21 cellular contexts compared by ENCODE assay signal in genomic region chr3:175311404-175311803, GRCh38.
"Had no signal": no experiment of that assay in that cellular context is flagged by ENCODE, and none has a peak within 500 bp of the region (broad histone marks: within the 10 kb centered on the region; RNA-seq: fewer than 3 reads in every experiment).

No MANE protein-coding gene starts in this region.

- H3K4me3 ChIP-seq: SJSA1 had no signal

- H3K36me3 ChIP-seq: SJSA1 had no signal

- H3K9me3 ChIP-seq: SJSA1, SK-N-SH had no signal

- DNase-seq: KBM-7, MV-4-11, NCI-H1048, NCI-H1105, NCI-H1417, NCI-H1436 treated with DMSO at 0.1 percent for 48 hours, NCI-H1694, NCI-H187 treated with DMSO at 0.1 percent for 48 hours, NCI-H2029 treated with DMSO at 0.1 percent for 48 hours, NCI-H2171 treated with DMSO at 0.1 percent for 48 hours, NCI-H345, NCI-H510A treated with DMSO at 0.1 percent for 48 hours, NCI-H526, NCI-H748 treated with DMSO at 0.1 percent for 48 hours, Right ventricle myocardium superior, RPMI8226, SIG-M5, SK-N-SH, SW 1271 had no signal

- H3K27ac ChIP-seq: SJSA1 had no signal

- FAIRE-seq: RCC 7860 had no signal

- H3K27me3 ChIP-seq: SJSA1 had no signal

- H3K4me2 ChIP-seq: SK-N-SH had no signal

- H3K4me1 ChIP-seq: SJSA1 had no signal

- H3K9ac ChIP-seq: SK-N-SH had no signal
